In genomic region chr15:71639531-71639930, GRCh38 we compare ENCODE assay signal across 32 cellular contexts.
"Had no signal": no experiment of that assay in that cellular context is flagged by ENCODE, and none has a peak within 500 bp of the region (broad histone marks: within the 10 kb centered on the region; RNA-seq: fewer than 3 reads in every experiment).

No MANE protein-coding gene starts in this region.

- H3K27me3 ChIP-seq: brain microvascular endothelial cell, esophagus squamous epithelium, foreskin keratinocyte, gastrocnemius medialis, heart left ventricle had no signal

- DNase-seq: activated CD4-positive, alpha-beta memory T cell treated with anti-CD3 and anti-CD28 coated beads, Interleukin-2, amount 10 ng/mL, durations not matched to agents 7 days and 5 days; activated CD4-positive, alpha-beta T cell treated with anti-CD3 and anti-CD28 coated beads for 1 hour; activated CD4-positive, alpha-beta T cell treated with anti-CD3 and anti-CD28 coated beads for 4 hours; activated CD4-positive, alpha-beta T cell treated with anti-CD3 and anti-CD28 coated beads, Interleukin-2, amount 10 ng/mL, durations not matched to agents 7 days and 5 days; activated CD4-positive, alpha-beta T cell treated with anti-CD3 and anti-CD28 coated beads, Interleukin-2, amount 50 U/mL, for 4 hours; activated CD8-positive, alpha-beta memory T cell treated with anti-CD3 and anti-CD28 coated beads, Interleukin-2, amount 50 U/mL, for 48 hours; activated gamma-delta T cell; activated naive CD4-positive, alpha-beta T cell; activated naive CD4-positive, alpha-beta T cell treated with anti-CD3 and anti-CD28 coated beads, Interleukin-2, amount 10 ng/mL, durations not matched to agents 7 days and 5 days; activated naive CD8-positive, alpha-beta T cell treated with anti-CD3 and anti-CD28 coated beads, Interleukin-2, amount 10 ng/mL, durations not matched to agents 7 days and 5 days; activated T-cell treated with anti-CD3 and anti-CD28 coated beads for 4 hours; activated T-cell treated with anti-CD3 and anti-CD28 coated beads, Interleukin-2, amount 50 U/mL, for 24 hours; activated T-cell treated with anti-CD3 and anti-CD28 coated beads, Interleukin-2, amount 50 U/mL, for 72 hours; amniotic stem cell; anterior cingulate cortex; brain microvascular endothelial cell; caudate nucleus; effector CD8-positive, alpha-beta T cell; esophagus squamous epithelium; foreskin keratinocyte; gastrocnemius medialis; glutamatergic neuron; heart left ventricle; T-helper 2 cell had no signal

- H3K9me3 ChIP-seq: esophagus squamous epithelium, gastrocnemius medialis, heart left ventricle had no signal

- ATAC-seq: activated naive CD4-positive, alpha-beta T cell treated with anti-CD3 and anti-CD28 coated beads, Interleukin-2, amount 50 U/mL, for 72 hours; activated T-cell treated with anti-CD3 and anti-CD28 coated beads, Interleukin-2, amount 50 U/mL, for 72 hours; foreskin keratinocyte; gastrocnemius medialis; heart left ventricle; WTC11 had no signal

- H3K4me3 ChIP-seq: esophagus squamous epithelium, gastrocnemius medialis, heart left ventricle had no signal

- H3K27ac ChIP-seq: brain microvascular endothelial cell, epithelial cell of prostate, esophagus squamous epithelium, foreskin keratinocyte, gastrocnemius medialis, heart left ventricle, VCaP had no signal

- FAIRE-seq: astrocyte, bronchial epithelial cell, colon, endometrium had no signal

- H3K36me3 ChIP-seq: brain microvascular endothelial cell, gastrocnemius medialis, heart left ventricle had no signal

- H3K4me1 ChIP-seq: foreskin keratinocyte had no signal
